ENCODE assay signal across 25 cellular contexts in the genomic region with DNA sequence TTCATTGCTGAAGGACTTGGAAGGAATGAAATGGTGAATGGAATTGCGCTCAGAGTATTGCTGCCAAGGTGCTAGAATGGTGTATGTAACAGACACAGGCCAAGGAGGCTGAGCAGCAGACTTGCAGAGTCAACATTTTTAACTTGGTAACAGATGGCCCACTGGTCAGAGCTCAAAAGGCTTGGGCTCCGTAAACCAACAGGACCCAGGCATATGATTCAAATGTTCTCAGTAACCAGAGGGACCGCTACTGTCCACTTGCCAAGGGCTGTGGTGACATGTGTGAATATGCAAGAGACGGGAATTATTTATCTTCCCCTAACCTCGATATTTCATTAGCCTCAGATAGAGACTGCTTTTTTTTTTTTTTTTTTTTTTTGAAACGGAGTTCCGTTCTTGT. TPM values are rescaled to one million over a fixed set of nuclear protein-coding genes. Genes with fewer than 3 reads are reported as not detected.
DNase-seq lines count a peak whose midpoint lies in the region; TF ChIP-seq lines count a peak whose summit lies in the region.
"Had no signal": no experiment of that assay in that cellular context is flagged by ENCODE, and none has a peak within 500 bp of the region (broad histone marks: within the 10 kb centered on the region; RNA-seq: fewer than 3 reads in every experiment).

No MANE protein-coding gene starts in this region.

- no peak overlapping the region for H3K4me3 ChIP-seq in right atrium auricular region
- H3K4me3 ChIP-seq in suprapubic skin: no peak overlapping the region
- H3K4me3 ChIP-seq in endodermal cell (ENCODE audit: low read length): no peak overlapping the region
- no peak overlapping the region for H3K4me3 ChIP-seq in SK-N-SH (ENCODE audit: low read depth in 2 of 2, low read length in 1 of 2)
- H3K4me3 ChIP-seq: HAP-1, transverse colon had no signal

- H3K36me3 ChIP-seq in right atrium auricular region (no peaks in the 10 kb centered on the region), suprapubic skin (no peaks in the 10 kb centered on the region), endodermal cell (ENCODE audit: control insufficient read depth, insufficient read depth, low read length) (no peaks in the 10 kb centered on the region), SK-N-SH (replicated peaks in 1 of 2; ENCODE audit: control insufficient read depth in 1 of 2, insufficient read depth in 2 of 2, low read length in 1 of 2) (no peaks in the 10 kb centered on the region)
- H3K36me3 ChIP-seq: HAP-1, transverse colon had no signal

- H3F3A ChIP-seq in SK-N-SH (replicated peaks; ENCODE audit: insufficient read depth): peaks cover 3% of the 10 kb centered on the region

- H3K9me3 Mint-ChIP-seq in endodermal cell: no peaks in the 10 kb centered on the region
- H3K9me3 Mint-ChIP-seq: activated naive CD4-positive, alpha-beta T cell treated with anti-CD3 and anti-CD28 coated beads, Interleukin-2, amount 50 U/mL, for 72 hours; activated T-helper 17 cell treated with anti-CD3 and anti-CD28 coated beads, Interleukin-2, amount 50 U/mL, for 72 hours; central memory CD8-positive, alpha-beta T cell; nephron had no signal

- H3K36me3 Mint-ChIP-seq in endodermal cell (ENCODE audit: low read depth): no peaks in the 10 kb centered on the region
- H3K36me3 Mint-ChIP-seq: activated naive CD4-positive, alpha-beta T cell treated with anti-CD3 and anti-CD28 coated beads, Interleukin-2, amount 50 U/mL, for 72 hours had no signal

- H3K9ac ChIP-seq in endodermal cell (ENCODE audit: extremely low read depth, low read length, poor library complexity, severe bottlenecking) (no peak overlapping the region), SK-N-SH (no peak overlapping the region)
- H3K9ac ChIP-seq: KMS-11 had no signal

- TF ChIP-seq POLR2A in suprapubic skin (IDR thresholded peaks at IDR 0.05): no peak

- H3K9me3 ChIP-seq in right atrium auricular region: no peaks in the 10 kb centered on the region
- H3K9me3 ChIP-seq in suprapubic skin: no peaks in the 10 kb centered on the region
- H3K9me3 ChIP-seq in endodermal cell (ENCODE audit: control insufficient read depth, low read length): no peaks in the 10 kb centered on the region
- H3K9me3 ChIP-seq in SK-N-SH: no peaks in the 10 kb centered on the region
- H3K9me3 ChIP-seq: HAP-1, transverse colon had no signal

- no peaks in the 10 kb centered on the region for H3K27me3 ChIP-seq in right atrium auricular region
- no peaks in the 10 kb centered on the region for H3K27me3 ChIP-seq in suprapubic skin
- H3K27me3 ChIP-seq in endodermal cell (ENCODE audit: control insufficient read depth, insufficient read depth, low read length, poor library complexity, severe bottlenecking): no peaks in the 10 kb centered on the region
- no peaks in the 10 kb centered on the region for H3K27me3 ChIP-seq in SK-N-SH (ENCODE audit: insufficient read depth)
- H3K27me3 ChIP-seq: foreskin keratinocyte, transverse colon had no signal

- TF ChIP-seq CTCF in right atrium auricular region (IDR thresholded peaks at IDR 0.05) (no peak), suprapubic skin (IDR thresholded peaks at IDR 0.05) (no peak), endodermal cell (conservative IDR thresholded peaks at IDR 0.05) (no peak), SK-N-SH (IDR thresholded peaks at IDR 0.05) (no peak)

- H3K79me2 ChIP-seq in SK-N-SH (ENCODE audit: insufficient read depth): no peaks in the 10 kb centered on the region

- no peaks in the 10 kb centered on the region for H3K4me1 Mint-ChIP-seq in endodermal cell
- H3K4me1 Mint-ChIP-seq: central memory CD8-positive, alpha-beta T cell had no signal

- H3K4me3 Mint-ChIP-seq in endodermal cell: no peak overlapping the region
- H3K4me3 Mint-ChIP-seq: activated CD4-positive, alpha-beta T cell treated with anti-CD3 and anti-CD28 coated beads, Interleukin-2, amount 10 ng/mL, durations not matched to agents 7 days and 5 days; activated T-helper 17 cell treated with anti-CD3 and anti-CD28 coated beads, Interleukin-2, amount 50 U/mL, for 72 hours; central memory CD8-positive, alpha-beta T cell; nephron had no signal

- WGBS in suprapubic skin: 66% methylated on average over 7 of the region's 7 CpGs
- WGBS in endodermal cell (ENCODE audit: insufficient coverage in 1 of 2, insufficient read length in 1 of 2), 2 experiments: 94 to 100% methylated on average over 3 to 7 of the region's 7 CpGs
- 92% methylated on average over 7 of the region's 7 CpGs for WGBS in SK-N-SH (ENCODE audit: low lambda C conversion rate)

- H3K27ac Mint-ChIP-seq in endodermal cell: no peak overlapping the region
- H3K27ac Mint-ChIP-seq: activated CD4-positive, alpha-beta T cell treated with anti-CD3 and anti-CD28 coated beads, Interleukin-2, amount 10 ng/mL, durations not matched to agents 7 days and 5 days; activated T-helper 17 cell treated with anti-CD3 and anti-CD28 coated beads, Interleukin-2, amount 50 U/mL, for 72 hours had no signal

- peaks cover 0 to 30% of the 10 kb centered on the region in 2 donors for H3K4me1 ChIP-seq in right atrium auricular region
- H3K4me1 ChIP-seq in suprapubic skin: peaks cover 62% of the 10 kb centered on the region
- peaks cover 17% of the 10 kb centered on the region for H3K4me1 ChIP-seq in endodermal cell (ENCODE audit: control insufficient read depth, insufficient read depth, low read length)
- peaks cover 14 to 21% of the 10 kb centered on the region in 2 experiments for H3K4me1 ChIP-seq in SK-N-SH (ENCODE audit: control insufficient read depth in 1 of 2, insufficient read depth in 2 of 2, low read depth in 1 of 2, low read length in 1 of 2)

- no peak overlapping the region for H3K4me2 ChIP-seq in SK-N-SH
- H3K4me2 ChIP-seq: KMS-11 had no signal

- no peaks in the 10 kb centered on the region for H3K27me3 Mint-ChIP-seq in endodermal cell (ENCODE audit: insufficient read depth)
- H3K27me3 Mint-ChIP-seq: activated CD4-positive, alpha-beta T cell treated with anti-CD3 and anti-CD28 coated beads, Interleukin-2, amount 10 ng/mL, durations not matched to agents 7 days and 5 days; activated T-helper 17 cell treated with anti-CD3 and anti-CD28 coated beads, Interleukin-2, amount 50 U/mL, for 72 hours; central memory CD8-positive, alpha-beta T cell had no signal

- peak; percentile 41 for DNase-seq in DMS 273 (lab: John Stamatoyannopoulos, UW; ENCODE audit: unreplicated experiment)
- DNase-seq in DMS 273 treated with DMSO at 0.1 percent for 48 hours (lab: John Stamatoyannopoulos, UW): no peak
- DNase-seq in epithelial cell of prostate (ENCODE audit: low read depth, low spot score): no peak
- peak; percentile 82 for DNase-seq in right atrium auricular region (ENCODE audit: low spot score)
- DNase-seq in suprapubic skin (ENCODE audit: low spot score in 2 of 2): peak in 1 of 2 donors; percentile 78
- no peak for DNase-seq in endodermal cell
- no peak for DNase-seq in activated CD4-positive, alpha-beta T cell treated with anti-CD3 and anti-CD28 coated beads for 48 hours
- no peak for DNase-seq in SK-N-SH
- DNase-seq: activated CD4-positive, alpha-beta T cell treated with anti-CD3 and anti-CD28 coated beads, Interleukin-2, amount 10 ng/mL, durations not matched to agents 7 days and 5 days; aorta; DMS79; NCI-H1694; NCI-H2171; RPMI8226; stimulated activated CD8-positive, alpha-beta memory T cell treated with anti-CD3 and anti-CD28 coated beads, Interleukin-4, amount 100 ng/mL, for 48 hours; transverse colon had no signal

- H4K20me1 ChIP-seq in SK-N-SH (ENCODE audit: insufficient read depth): no peaks in the 10 kb centered on the region

- TF ChIP-seq EP300 in suprapubic skin (IDR thresholded peaks at IDR 0.05) (no peak), SK-N-SH (IDR thresholded peaks at IDR 0.05; ENCODE audit: borderline replicate concordance in 1 of 2, low read depth in 1 of 2, low read length in 1 of 2) (no peak)

- H3K27ac ChIP-seq in epithelial cell of prostate: peak overlapping the region; percentile 78
- H3K27ac ChIP-seq in right atrium auricular region: peak overlapping the region in 1 of 2 donors; percentile 73
- H3K27ac ChIP-seq in suprapubic skin: peak overlapping the region; percentile 74
- H3K27ac ChIP-seq in endodermal cell (ENCODE audit: low read depth, low read length): no peak overlapping the region
- no peak overlapping the region for H3K27ac ChIP-seq in SK-N-SH (ENCODE audit: low read depth in 2 of 2, low read length in 1 of 2)
- H3K27ac ChIP-seq: 22Rv1, KMS-11, VCaP had no signal

- TF ChIP-seq RAD21 in SK-N-SH (IDR thresholded peaks at IDR 0.05; ENCODE audit: low read length): no peak

- H2AFZ ChIP-seq in SK-N-SH (ENCODE audit: low read depth): no peak overlapping the region

- POLR2A ChIA-PET in SK-N-SH (lab: Yijun Ruan, JAX): no interaction called here

- CTCF ChIA-PET in SK-N-SH (lab: Yijun Ruan, JAX): interaction anchor here (1.4 to 2.7 kb wide), 3 partner anchors 25 to 143 kb away, joined by 4 to 8 read pairs (median 4); no protein-coding TSS in a partner anchor

- no peaks in the 10 kb centered on the region for H3K9me2 ChIP-seq in SK-N-SH

TF ChIP-seq in SK-N-SH, 30 proteins besides CTCF, POLR2A, EP300 and RAD21 (continues in another document):
- no peak for TF ChIP-seq RXRA (IDR thresholded peaks at IDR 0.05; ENCODE audit: borderline replicate concordance, low read depth)
- TF ChIP-seq FOSL2 (IDR thresholded peaks at IDR 0.05; ENCODE audit: borderline replicate concordance, low read depth): no peak
- TF ChIP-seq, protein P1, sequence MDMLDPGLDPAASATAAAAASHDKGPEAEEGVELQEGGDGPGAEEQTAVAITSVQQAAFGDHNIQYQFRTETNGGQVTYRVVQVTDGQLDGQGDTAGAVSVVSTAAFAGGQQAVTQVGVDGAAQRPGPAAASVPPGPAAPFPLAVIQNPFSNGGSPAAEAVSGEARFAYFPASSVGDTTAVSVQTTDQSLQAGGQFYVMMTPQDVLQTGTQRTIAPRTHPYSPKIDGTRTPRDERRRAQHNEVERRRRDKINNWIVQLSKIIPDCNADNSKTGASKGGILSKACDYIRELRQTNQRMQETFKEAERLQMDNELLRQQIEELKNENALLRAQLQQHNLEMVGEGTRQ (IDR thresholded peaks at IDR 0.05; ENCODE audit: borderline replicate concordance, low read depth, low read length): no peak
- no peak for TF ChIP-seq EZH2phosphoT487 (IDR thresholded peaks at IDR 0.05; ENCODE audit: borderline replicate concordance, low read depth)
- TF ChIP-seq FOXM1 (IDR thresholded peaks at IDR 0.05; ENCODE audit: low read depth): no peak
- no peak for TF ChIP-seq FOXJ3 (CRISPR knock-in tag; IDR thresholded peaks at IDR 0.05)
- no peak for TF ChIP-seq SIN3A (IDR thresholded peaks at IDR 0.05; ENCODE audit: borderline replicate concordance, low read depth, low read length)

RNA-seq across cellular contexts. Expression of a gene that starts 28.8 kb away (rescaled TPM):
- total RNA-seq in right atrium auricular region: 100 to 1,000 TPM; 129 to 141 TPM
- total RNA-seq in suprapubic skin: 10 to 100 TPM; 64.5 to 92.0 (median 83.9) TPM
- 10 to 100 TPM; 41.6 to 43.2 TPM for total RNA-seq in endodermal cell
- polyA plus RNA-seq in endodermal cell (2013, experiment 1 of 2): 46.4 TPM
- 42.7 TPM for polyA plus RNA-seq in endodermal cell (2013, experiment 2 of 2)
- 20.7 and 22.4 TPM in 2 replicates for polyA plus RNA-seq in SK-N-SH (2012; rRNA removed)
- 23.2 and 25.5 TPM in 2 replicates for polyA plus RNA-seq in SK-N-SH (2012; cell fraction: cytosol; rRNA removed)
- polyA plus RNA-seq in SK-N-SH (2012; cell fraction: nucleus; rRNA removed): 10.0 and 12.4 TPM in 2 replicates

Comparison
In these comparisons a context has a peak if more than half of its experiments do, and no peak if none do; other contexts are left out.
1. DNase-seq: peak in DMS 273 (single experiment) and right atrium auricular region (single experiment); none in DMS 273 treated with DMSO at 0.1 percent for 48 hours (single experiment), epithelial cell of prostate (single experiment), endodermal cell (single experiment), activated CD4-positive, alpha-beta T cell treated with anti-CD3 and anti-CD28 coated beads for 48 hours (single experiment) and SK-N-SH (single experiment).
2. H3K27ac ChIP-seq: peak in epithelial cell of prostate (single experiment) and suprapubic skin (single experiment); none in endodermal cell (single experiment) and SK-N-SH (0 of 2).